12 cellular contexts compared by ENCODE assay signal in genomic region chr3:128464702-128465101, GRCh38. TPM values are rescaled to one million over a fixed set of nuclear protein-coding genes. Genes with fewer than 3 reads are reported as not detected.
"Had no signal": no experiment of that assay in that cellular context is flagged by ENCODE, and none has a peak within 500 bp of the region (broad histone marks: within the 10 kb centered on the region; RNA-seq: fewer than 3 reads in every experiment).

No MANE protein-coding gene starts in this region.

- H3K4me2 ChIP-seq: GM23338 had no signal

- H2AFZ ChIP-seq: GM23248, GM23338 had no signal

- DNase-seq: GM23248, GOT3, H9, HCEC 1CT, HFFc6 had no signal

- H3K9me3 Mint-ChIP-seq: GM23338, HFFc6 had no signal

- H3K4me1 Mint-ChIP-seq: GM23338 had no signal

- H3K4me1 ChIP-seq: HAP-1 had no signal

- H3K36me3 ChIP-seq: HAP-1 had no signal

- FAIRE-seq: H1, H54 had no signal

- H3K9ac ChIP-seq: GM23248 had no signal

- H3K9me3 ChIP-seq: HAP-1 had no signal

- ATAC-seq: HCT116 had no signal

- H3K27ac ChIP-seq: GM23248 had no signal

- H3K4me3 Mint-ChIP-seq: GM23338, H9, HFFc6 had no signal

- H3K4me3 ChIP-seq: GM23248, GM23338, HAP-1 had no signal

- H3K27ac Mint-ChIP-seq: GM23338, H9, HFFc6 had no signal

RNA-seq across cellular contexts. Expression of gene DNAJB8, which starts 2.0 kb away (rescaled TPM):
- total RNA-seq: GM23248, GM23338, H1, H4, H7, H9, HFFc6 had no signal
- polyA plus RNA-seq: GM23248, GM23338, H1 had no signal
